In genomic region chr10:11578802-11579255, GRCh38 we compare ENCODE assay signal across 11 cellular contexts. TPM values are rescaled to one million over a fixed set of nuclear protein-coding genes. Genes with fewer than 3 reads are reported as not detected.
DNase-seq lines count a peak whose midpoint lies in the region; ATAC-seq and TF ChIP-seq lines count a peak whose summit lies in the region.
"Had no signal": no experiment of that assay in that cellular context is flagged by ENCODE, and none has a peak within 500 bp of the region (broad histone marks: within the 10 kb centered on the region; RNA-seq: fewer than 3 reads in every experiment).

No MANE protein-coding gene starts in this region.

- H3K4me3 Mint-ChIP-seq in T-helper 2 cell treated with Interferon-gamma antibody and Interleukin-4, amounts not matched to agents 5 μg/mL and 100 μg/mL, for 36 hours: no peak overlapping the region
- no peak overlapping the region for H3K4me3 Mint-ChIP-seq in neural progenitor cell
- H3K4me3 Mint-ChIP-seq: neural crest cell had no signal

- peak; percentile 71 for ATAC-seq in GM18861 (IDR thresholded peaks at IDR 0.05; ENCODE audit: unreplicated experiment)
- ATAC-seq in GM21786 (IDR thresholded peaks at IDR 0.05; ENCODE audit: unreplicated experiment): peak; percentile 55
- ATAC-seq in GM18909 (IDR thresholded peaks at IDR 0.05; ENCODE audit: poor library complexity, unreplicated experiment): no peak

- H3K79me2 ChIP-seq in neural progenitor cell (ENCODE audit: low read depth): peaks cover 100% of the 10 kb centered on the region

- H3K27ac ChIP-seq in neural progenitor cell: no peak overlapping the region

- H3K9me3 Mint-ChIP-seq in T-helper 2 cell treated with Interferon-gamma antibody and Interleukin-4, amounts not matched to agents 5 μg/mL and 100 μg/mL, for 36 hours: no peaks in the 10 kb centered on the region
- peaks cover 3% of the 10 kb centered on the region for H3K9me3 Mint-ChIP-seq in neural progenitor cell
- H3K9me3 Mint-ChIP-seq: neural crest cell had no signal

- no peak overlapping the region for H3K27ac Mint-ChIP-seq in T-helper 2 cell treated with Interferon-gamma antibody and Interleukin-4, amounts not matched to agents 5 μg/mL and 100 μg/mL, for 36 hours
- H3K27ac Mint-ChIP-seq in neural progenitor cell: no peak overlapping the region

- no peak overlapping the region for H3K4me3 ChIP-seq in neural progenitor cell

- H3K4me1 Mint-ChIP-seq in T-helper 2 cell treated with Interferon-gamma antibody and Interleukin-4, amounts not matched to agents 5 μg/mL and 100 μg/mL, for 36 hours (ENCODE audit: low read depth): no peaks in the 10 kb centered on the region
- peaks cover 6% of the 10 kb centered on the region for H3K4me1 Mint-ChIP-seq in neural progenitor cell

- no peak overlapping the region for H2AFZ ChIP-seq in neural progenitor cell (replicated peaks)

- no peaks in the 10 kb centered on the region for H3K36me3 ChIP-seq in neural progenitor cell

- H3K36me3 Mint-ChIP-seq in T-helper 2 cell treated with Interferon-gamma antibody and Interleukin-4, amounts not matched to agents 5 μg/mL and 100 μg/mL, for 36 hours (ENCODE audit: low read depth): no peaks in the 10 kb centered on the region
- H3K36me3 Mint-ChIP-seq in neural progenitor cell: peaks cover 20% of the 10 kb centered on the region

- H3K27me3 ChIP-seq in neural progenitor cell: no peaks in the 10 kb centered on the region

- H3K9me3 ChIP-seq in neural progenitor cell (ENCODE audit: low read depth): no peaks in the 10 kb centered on the region

- H3K27me3 Mint-ChIP-seq in T-helper 2 cell treated with Interferon-gamma antibody and Interleukin-4, amounts not matched to agents 5 μg/mL and 100 μg/mL, for 36 hours (ENCODE audit: low read depth): peaks cover 19% of the 10 kb centered on the region
- no peaks in the 10 kb centered on the region for H3K27me3 Mint-ChIP-seq in neural progenitor cell (ENCODE audit: insufficient read depth, low read depth)

- peaks cover 5% of the 10 kb centered on the region for H3F3A ChIP-seq in neural progenitor cell (ENCODE audit: low read depth)

- H3K4me1 ChIP-seq in neural progenitor cell: peaks cover 6% of the 10 kb centered on the region

- no peak overlapping the region for H3K4me2 ChIP-seq in neural progenitor cell

- no peak for TF ChIP-seq CTCF in neural progenitor cell (IDR thresholded peaks at IDR 0.05)

- peak; percentile 49 for DNase-seq in T-helper 2 cell treated with Interferon-gamma antibody and Interleukin-4, amounts not matched to agents 5 μg/mL and 100 μg/mL, for 36 hours (ENCODE audit: low spot score)
- DNase-seq in stimulated activated CD4-positive, alpha-beta T cell treated with anti-CD3 and anti-CD28 coated beads, Interleukin-4, amount 100 ng/mL, for 4 hours: peak; percentile 18 to 43
- DNase-seq in neural progenitor cell (ENCODE audit: low spot score) (no peak), 8988T (no peak), DMS79 treated with DMSO at 0.1 percent for 48 hours (lab: John Stamatoyannopoulos, UW) (no peak)
- DNase-seq: EL, HCEC 1CT had no signal

- H4K20me1 ChIP-seq in neural progenitor cell (ENCODE audit: low read depth): peaks cover 49% of the 10 kb centered on the region

- no peak overlapping the region for H3K9ac ChIP-seq in neural progenitor cell

RNA-seq across cellular contexts. Expression of gene USP6NL, which starts 32.6 kb away (rescaled TPM):
- total RNA-seq in neural progenitor cell (ENCODE audit: low replicate concordance): 34.0 and 39.9 TPM in 2 replicates

Comparison
In these comparisons a context has a peak if more than half of its experiments do, and no peak if none do; other contexts are left out.
1. DNase-seq: peak in T-helper 2 cell treated with Interferon-gamma antibody and Interleukin-4, amounts not matched to agents 5 μg/mL and 100 μg/mL, for 36 hours (single experiment) and stimulated activated CD4-positive, alpha-beta T cell treated with anti-CD3 and anti-CD28 coated beads, Interleukin-4, amount 100 ng/mL, for 4 hours (2 of 2); none in neural progenitor cell (single experiment), 8988T (single experiment) and DMS79 treated with DMSO at 0.1 percent for 48 hours (single experiment).